In genomic region chr11:70505761-70506657, GRCh38 we compare ENCODE assay signal across 16 cellular contexts.
"Had no signal": no experiment of that assay in that cellular context is flagged by ENCODE, and none has a peak within 500 bp of the region (broad histone marks: within the 10 kb centered on the region; RNA-seq: fewer than 3 reads in every experiment).

No MANE protein-coding gene starts in this region.

- H3K27ac Mint-ChIP-seq: activated CD8-positive, alpha-beta T cell treated with anti-CD3 and anti-CD28 coated beads, Interleukin-2, amount 10 ng/mL, durations not matched to agents 7 days and 5 days; naive thymus-derived CD4-positive, alpha-beta T cell; T-helper 17 cell; WTC11 had no signal

- H3K27ac ChIP-seq: ascending aorta, coronary artery, gastrocnemius medialis, hepatocyte, stomach, vagina had no signal

- H3K27me3 ChIP-seq: ascending aorta, gastrocnemius medialis, hepatocyte, vagina had no signal

- H3K4me1 ChIP-seq: ascending aorta, gastrocnemius medialis, stomach, vagina had no signal

- H3K4me3 ChIP-seq: ascending aorta, coronary artery, gastrocnemius medialis, hepatocyte, stomach, vagina had no signal

- ATAC-seq: activated CD8-positive, alpha-beta T cell treated with anti-CD3 and anti-CD28 coated beads, Interleukin-2, amount 10 ng/mL, durations not matched to agents 7 days and 5 days; gastrocnemius medialis; naive thymus-derived CD4-positive, alpha-beta T cell; T-helper 17 cell; WTC11 had no signal

- H3K9me3 Mint-ChIP-seq: WTC11 had no signal

- H3K9me3 ChIP-seq: ascending aorta, gastrocnemius medialis, stomach, vagina had no signal

- H3K36me3 Mint-ChIP-seq: naive thymus-derived CD4-positive, alpha-beta T cell; WTC11 had no signal

- H3K36me3 ChIP-seq: ascending aorta, gastrocnemius medialis, stomach, vagina had no signal

- H3K4me3 Mint-ChIP-seq: activated CD8-positive, alpha-beta T cell treated with anti-CD3 and anti-CD28 coated beads, Interleukin-2, amount 10 ng/mL, durations not matched to agents 7 days and 5 days; naive thymus-derived CD4-positive, alpha-beta T cell; T-helper 17 cell; WTC11 had no signal

- DNase-seq: activated CD4-positive, alpha-beta T cell treated with anti-CD3 and anti-CD28 coated beads for 48 hours; activated CD8-positive, alpha-beta memory T cell treated with anti-CD3 and anti-CD28 coated beads, Interleukin-2, amount 50 U/mL, for 48 hours; activated CD8-positive, alpha-beta T cell treated with anti-CD3 and anti-CD28 coated beads, Interleukin-2, amount 10 ng/mL, durations not matched to agents 7 days and 5 days; activated naive CD4-positive, alpha-beta T cell; effector memory CD4-positive, alpha-beta T cell; gastrocnemius medialis; naive thymus-derived CD4-positive, alpha-beta T cell; occipital lobe; stimulated activated CD4-positive, alpha-beta T cell treated with anti-CD3 and anti-CD28 coated beads, Interleukin-4, amount 100 ng/mL, for 4 hours; stomach had no signal
